Comparison of ENCODE assay signal across 20 cellular contexts in the genomic region with DNA sequence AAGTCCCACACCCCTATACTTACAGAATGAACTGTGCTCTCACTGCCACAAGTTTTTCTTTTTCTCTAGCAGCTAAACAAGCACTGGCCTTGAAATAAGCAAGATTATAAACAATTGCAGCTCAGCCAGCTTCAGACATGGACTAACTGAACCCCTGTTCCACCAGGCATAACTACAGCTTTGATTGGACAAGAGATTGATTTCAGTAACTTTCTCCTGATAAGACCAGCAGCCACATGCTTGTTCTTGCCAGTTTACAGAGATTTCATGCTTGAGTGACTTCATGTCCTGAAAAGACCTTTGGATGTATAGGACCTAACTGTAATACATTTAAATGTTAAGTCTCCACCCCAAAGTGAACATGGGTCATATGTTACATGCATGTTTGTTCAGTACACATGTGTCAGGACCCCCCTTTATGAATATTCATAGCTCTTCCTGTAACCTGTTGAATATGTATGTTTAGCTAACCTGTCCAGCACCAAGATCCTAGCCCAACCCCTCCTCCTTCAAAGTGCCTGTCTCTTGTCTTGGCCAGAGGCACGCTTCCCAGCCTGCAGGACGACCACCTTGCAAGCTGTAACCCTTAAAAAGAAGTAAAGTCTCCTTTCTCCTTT. TPM values are rescaled to one million over a fixed set of nuclear protein-coding genes. Genes with fewer than 3 reads are reported as not detected.
A peak's percentile ranks its signal among the peaks of the same experiment; 100 is the strongest.
DNase-seq lines count a peak whose midpoint lies in the region; ATAC-seq, FAIRE-seq and TF ChIP-seq lines count a peak whose summit lies in the region.
"Had no signal": no experiment of that assay in that cellular context is flagged by ENCODE, and none has a peak within 500 bp of the region (broad histone marks: within the 10 kb centered on the region; RNA-seq: fewer than 3 reads in every experiment).

No MANE protein-coding gene starts in this region.

- 0% methylated on average over 2 of the region's 2 CpGs for WGBS in K562 (ENCODE audit: insufficient coverage, low coverage, missing lambda C conversion rate)
- WGBS in gastroesophageal sphincter (ENCODE audit: low coverage in 1 of 2), 2 donors, result 28% methylated on average over 2 of the region's 2 CpGs; no CpG with 5 or more reads in 1 of the 2 donors

- H3K9ac ChIP-seq in BLaER1, result 0 out of 2 replicates have a peak overlapping the region, but pooled peaks have one; percentile 41
- no peak overlapping the region for H3K9ac ChIP-seq in K562 (ENCODE audit: insufficient read depth in 1 of 2, low read depth in 2 of 2, low read length in 2 of 2)

- peak; percentile 49 for DNase-seq in NCI-H82 (lab: John Stamatoyannopoulos, UW)
- DNase-seq in K562 (ENCODE audit: extremely low read depth in 1 of 4, low spot score in 3 of 4), result no peak
- DNase-seq in middle frontal gyrus (ENCODE audit: extremely low spot score, low spot score), result no peak
- no peak for DNase-seq in UCSD-AML1 (lab: John Stamatoyannopoulos, UW; ENCODE audit: unreplicated experiment)
- DNase-seq in NCI-H1092 (lab: John Stamatoyannopoulos, UW), result no peak
- DNase-seq: AML-193; CD8-positive, alpha-beta T cell; EL; NCI-H1417; NCI-H2029 treated with DMSO at 0.1 percent for 48 hours; NCI-H774; SHP77; T-helper 17 cell had no signal

- H3K4me3 ChIP-seq in BLaER1, result no peak overlapping the region
- H3K4me3 ChIP-seq in HEK293 (ENCODE audit: low read depth, low read length), result no peak overlapping the region
- H3K4me3 ChIP-seq in K562, result no peak overlapping the region
- H3K4me3 ChIP-seq in gastroesophageal sphincter, result no peak overlapping the region
- H3K4me3 ChIP-seq: A549, HAP-1 had no signal

- no peaks in the 10 kb centered on the region for H3K79me2 ChIP-seq in K562 (ENCODE audit: control insufficient read depth, insufficient read depth, low read length)

- in situ Hi-C loops in K562 (cut with MboI), result no loop called here

- no peak for TF ChIP-seq RAD21 in K562 (CRISPR knock-in tag; conservative IDR thresholded peaks at IDR 0.05 in 1 of 2, IDR thresholded peaks at IDR 0.05 in 1 of 2)

- TF ChIP-seq CTCF in HEK293 (tag by site-specific recombination; IDR thresholded peaks at IDR 0.05), result no peak
- no peak for TF ChIP-seq CTCF in K562 (IDR thresholded peaks at IDR 0.05 in 2 of 3, conservative IDR thresholded peaks at IDR 0.05 in 1 of 3; ENCODE audit: insufficient read depth in 2 of 3, low read depth in 1 of 3, low read length in 3 of 3)
- TF ChIP-seq CTCF in gastroesophageal sphincter (IDR thresholded peaks at IDR 0.05), result no peak

- TF ChIP-seq POLR2A in K562 (conservative IDR thresholded peaks at IDR 0.05) (no peak), gastroesophageal sphincter (IDR thresholded peaks at IDR 0.05) (no peak)

- H3K9me1 ChIP-seq in K562 (ENCODE audit: control insufficient read depth, insufficient read depth, low read length), result no peaks in the 10 kb centered on the region

- H3K27ac ChIP-seq in BLaER1 (peak overlapping the region; percentile 66), HEK293 (ENCODE audit: extremely low read depth, low read depth, low read length) (no peak overlapping the region), K562 (ENCODE audit: extremely low read depth, low read depth, low read length) (no peak overlapping the region), gastroesophageal sphincter (no peak overlapping the region)
- H3K27ac ChIP-seq: A549 had no signal

- H4K20me1 ChIP-seq in BLaER1, result no peaks in the 10 kb centered on the region
- H4K20me1 ChIP-seq in K562 (replicated peaks; ENCODE audit: control insufficient read depth, insufficient read depth, low read length), result no peaks in the 10 kb centered on the region

- no TSS peak for BruUV-seq in K562 (replicated peaks; lab: Mats Ljungman, UMichigan)

- CTCF ChIA-PET in HEK293 (lab: Yijun Ruan, JAX) (interaction anchor here (0.6 to 1.3 kb wide), 4 partner anchors 9 to 329 kb away, joined by 3 to 4 read pairs (median 3); no protein-coding TSS in a partner anchor), K562 (lab: Yijun Ruan, JAX; ENCODE audit: low intra/inter-chr PET ratio) (no interaction called here)

- no peak for FAIRE-seq in K562 (lab: Jason Lieb, UNC)
- FAIRE-seq: A549, HTR-8/SVneo, RCC 7860 had no signal

- ATAC-seq in K562 (no peak), gastroesophageal sphincter (no peak)
- ATAC-seq: A549; CD8-positive, alpha-beta T cell; T-helper 17 cell had no signal

- POLR2A ChIA-PET in HEK293 (lab: Yijun Ruan, JAX), result interaction anchor here (1.5 kb wide), 1 partner anchor 16 kb away, joined by 4 read pairs; no protein-coding TSS in a partner anchor
- POLR2A ChIA-PET in K562 (lab: Yijun Ruan, JAX), result no interaction called here

- H3K9me3 ChIP-seq in BLaER1 (peaks cover 33% of the 10 kb centered on the region), HEK293 (ENCODE audit: control insufficient read depth, insufficient read depth, low read depth, low read length) (no peaks in the 10 kb centered on the region), K562 (replicated peaks; ENCODE audit: control insufficient read depth, insufficient read depth, low read depth, low read length) (no peaks in the 10 kb centered on the region), gastroesophageal sphincter (no peaks in the 10 kb centered on the region)
- H3K9me3 ChIP-seq: A549, HAP-1 had no signal

- H3K4me1 ChIP-seq in BLaER1 (peaks cover 18% of the 10 kb centered on the region), HEK293 (ENCODE audit: control insufficient read depth, insufficient read depth, low read length) (no peaks in the 10 kb centered on the region; the same call in 1 of the 2 replicates), K562 (replicated peaks in 1 of 2; ENCODE audit: control insufficient read depth in 2 of 2, insufficient read depth in 2 of 2, low read length in 2 of 2) (0 out of 5 replicates have a peak, but pooled peaks cover 0 to 3% of the 10 kb centered on the region in 2 experiments), gastroesophageal sphincter (no peaks in the 10 kb centered on the region)
- H3K4me1 ChIP-seq: A549, HAP-1 had no signal

- peaks cover 36% of the 10 kb centered on the region for H3K27me3 ChIP-seq in BLaER1
- H3K27me3 ChIP-seq in K562 (ENCODE audit: control insufficient read depth in 2 of 2, insufficient read depth in 2 of 2, low read length in 2 of 2), result no peaks in the 10 kb centered on the region
- H3K27me3 ChIP-seq in gastroesophageal sphincter, result no peaks in the 10 kb centered on the region

- H3K4me2 ChIP-seq in BLaER1 (peak overlapping the region; percentile 61), K562 (ENCODE audit: insufficient read depth, low read length) (no peak overlapping the region)
- H3K4me2 ChIP-seq: A549 had no signal

- no peak for TF ChIP-seq EP300 in K562 (IDR thresholded peaks at IDR 0.05; ENCODE audit: low read length)
- no peak for TF ChIP-seq EP300 in gastroesophageal sphincter (IDR thresholded peaks at IDR 0.05)

- intact Hi-C loops in K562 (cut with micrococcal nuclease), result no loop called here

- no peak overlapping the region for H2AFZ ChIP-seq in K562 (ENCODE audit: low read depth, low read length)

- H3K36me3 ChIP-seq in BLaER1, result no peaks in the 10 kb centered on the region
- H3K36me3 ChIP-seq in HEK293 (ENCODE audit: control insufficient read depth in 2 of 2, insufficient read depth in 1 of 2, low read length in 2 of 2), result no peaks in the 10 kb centered on the region
- no peaks in the 10 kb centered on the region for H3K36me3 ChIP-seq in K562 (ENCODE audit: control insufficient read depth, insufficient read depth, low read length)
- no peaks in the 10 kb centered on the region for H3K36me3 ChIP-seq in gastroesophageal sphincter
- H3K36me3 ChIP-seq: HAP-1 had no signal

RNA-seq across cellular contexts. Expression of a gene that starts 27.9 kb away (rescaled TPM):
- total RNA-seq in K562 (2011; cell fraction: chromatin; rRNA removed; ENCODE audit: low replicate concordance), result 32.0 and 37.4 TPM in 2 replicates
- 18.6 and 21.2 TPM in 2 replicates for total RNA-seq in K562 (2011; cell fraction: nucleolus; rRNA removed)
- 29.5 and 33.1 TPM in 2 replicates for total RNA-seq in K562 (2011; cell fraction: nucleoplasm; rRNA removed)
- 7.8 and 10.0 TPM in 2 replicates for total RNA-seq in K562 (2014; rRNA removed)
- 8.7 and 9.1 TPM in 2 replicates for total RNA-seq in K562 (2014; rRNA removed; fragmentation: Illumina TruSeq; extraction: Trizol)
- 12.3 and 12.5 TPM in 2 replicates for total RNA-seq in K562 (2015; rRNA removed; fragmentation: Illumina TruSeq; extraction: Trizol)
- total RNA-seq in K562 (2021), result 16.9 and 19.1 TPM in 2 replicates
- polyA plus RNA-seq in K562 (2011; rRNA removed), result 15.3 and 16.9 TPM in 2 replicates
- polyA plus RNA-seq in K562 (2011; cell fraction: cytosol; rRNA removed), result 14.6 and 17.9 TPM in 2 replicates
- 25.4 and 33.4 TPM in 2 replicates for polyA plus RNA-seq in K562 (2011; cell fraction: nucleus; rRNA removed)
- polyA plus RNA-seq in K562 (2012), result 12.2 and 20.2 TPM in 2 replicates
- polyA plus RNA-seq in K562 (2014; fragmentation: Illumina TruSeq; extraction: Trizol), result 15.0 and 17.4 TPM in 2 replicates
- 1 to 10 TPM; 2.1 to 3.1 TPM for polyA plus RNA-seq in K562 (2014; fragmentation: Nextera tagmentation; extraction: Ambion mirVana)
- polyA plus RNA-seq in K562 (2014; rRNA removed), result 12.0 and 13.6 TPM in 2 replicates
- 22.3 and 27.7 TPM in 2 replicates for polyA minus RNA-seq in K562 (2011; rRNA and poly(A)+ RNA removed)
- 11.3 and 14.6 TPM in 2 replicates for polyA minus RNA-seq in K562 (2011; cell fraction: cytosol; rRNA and poly(A)+ RNA removed)
- polyA minus RNA-seq in K562 (2011; cell fraction: nucleus; rRNA and poly(A)+ RNA removed), result 9.7 and 13.0 TPM in 2 replicates
- total RNA-seq in gastroesophageal sphincter, result 10 to 100 TPM; 13.6 to 20.1 (median 16.2) TPM

RNA-seq across cellular contexts. Expression of a gene that starts 39.3 kb away (rescaled TPM):
- not detected in 2 replicates for total RNA-seq in K562 (2011; cell fraction: chromatin; rRNA removed; ENCODE audit: low replicate concordance)
- not detected in 2 replicates for total RNA-seq in K562 (2011; cell fraction: nucleolus; rRNA removed)
- not detected in 2 replicates for total RNA-seq in K562 (2011; cell fraction: nucleoplasm; rRNA removed)
- total RNA-seq in K562 (2014; rRNA removed), result not detected in 2 replicates
- total RNA-seq in K562 (2014; rRNA removed; fragmentation: Illumina TruSeq; extraction: Trizol), result not detected in 2 replicates
- total RNA-seq in K562 (2015; rRNA removed; fragmentation: Illumina TruSeq; extraction: Trizol), result not detected in 2 replicates
- total RNA-seq in K562 (2021), result not detected in 2 replicates
- polyA plus RNA-seq in K562 (2011; rRNA removed), result not detected in 2 replicates
- polyA plus RNA-seq in K562 (2011; cell fraction: cytosol; rRNA removed), result not detected in 2 replicates
- polyA plus RNA-seq in K562 (2011; cell fraction: nucleus; rRNA removed), result not detected in 2 replicates
- not detected in 2 replicates for polyA plus RNA-seq in K562 (2012)
- polyA plus RNA-seq in K562 (2014; fragmentation: Illumina TruSeq; extraction: Trizol), result not detected in 2 replicates
- not detected for polyA plus RNA-seq in K562 (2014; fragmentation: Nextera tagmentation; extraction: Ambion mirVana)
- polyA plus RNA-seq in K562 (2014; rRNA removed), result 0.03 TPM in 1 of 2 replicates, not detected in the other
- not detected in 2 replicates for polyA minus RNA-seq in K562 (2011; rRNA and poly(A)+ RNA removed)
- not detected in 2 replicates for polyA minus RNA-seq in K562 (2011; cell fraction: cytosol; rRNA and poly(A)+ RNA removed)
- not detected in 2 replicates for polyA minus RNA-seq in K562 (2011; cell fraction: nucleus; rRNA and poly(A)+ RNA removed)
- total RNA-seq in gastroesophageal sphincter, result not detected
- total RNA-seq: CD8-positive, alpha-beta T cell; T-helper 17 cell had no signal
- polyA plus RNA-seq: A549 had no signal

RNA-seq across cellular contexts. Expression of a gene that starts 40.3 kb away (rescaled TPM):
- total RNA-seq in K562 (2011; cell fraction: chromatin; rRNA removed; ENCODE audit: low replicate concordance), result not detected in 2 replicates
- total RNA-seq in K562 (2011; cell fraction: nucleolus; rRNA removed), result not detected in 2 replicates
- total RNA-seq in K562 (2011; cell fraction: nucleoplasm; rRNA removed), result not detected in 2 replicates
- total RNA-seq in K562 (2014; rRNA removed), result not detected in 2 replicates
- not detected in 2 replicates for total RNA-seq in K562 (2014; rRNA removed; fragmentation: Illumina TruSeq; extraction: Trizol)
- total RNA-seq in K562 (2015; rRNA removed; fragmentation: Illumina TruSeq; extraction: Trizol), result not detected in 2 replicates
- total RNA-seq in K562 (2021), result not detected in 2 replicates
- polyA plus RNA-seq in K562 (2011; rRNA removed), result not detected in 2 replicates
- not detected in 2 replicates for polyA plus RNA-seq in K562 (2011; cell fraction: cytosol; rRNA removed)
- polyA plus RNA-seq in K562 (2011; cell fraction: nucleus; rRNA removed), result not detected in 2 replicates
- polyA plus RNA-seq in K562 (2012), result not detected in 2 replicates
- not detected in 2 replicates for polyA plus RNA-seq in K562 (2014; fragmentation: Illumina TruSeq; extraction: Trizol)
- not detected for polyA plus RNA-seq in K562 (2014; fragmentation: Nextera tagmentation; extraction: Ambion mirVana)
- not detected in 2 replicates for polyA plus RNA-seq in K562 (2014; rRNA removed)
- polyA minus RNA-seq in K562 (2011; rRNA and poly(A)+ RNA removed), result not detected in 2 replicates
- polyA minus RNA-seq in K562 (2011; cell fraction: cytosol; rRNA and poly(A)+ RNA removed), result not detected in 2 replicates
- polyA minus RNA-seq in K562 (2011; cell fraction: nucleus; rRNA and poly(A)+ RNA removed), result not detected in 2 replicates
- total RNA-seq in gastroesophageal sphincter, result not detected
- total RNA-seq: CD8-positive, alpha-beta T cell; T-helper 17 cell had no signal
- polyA plus RNA-seq: A549 had no signal

RNA-seq across cellular contexts. Expression of a gene that starts 49.4 kb away (rescaled TPM):
- total RNA-seq in K562 (2011; cell fraction: chromatin; rRNA removed; ENCODE audit: low replicate concordance), result 3.0 and 4.1 TPM in 2 replicates
- 2.5 and 2.8 TPM in 2 replicates for total RNA-seq in K562 (2011; cell fraction: nucleolus; rRNA removed)
- total RNA-seq in K562 (2011; cell fraction: nucleoplasm; rRNA removed), result 2.9 and 3.5 TPM in 2 replicates
- total RNA-seq in K562 (2014; rRNA removed) (2.0 and 2.9 TPM in 2 replicates), K562 (2014; rRNA removed; fragmentation: Illumina TruSeq; extraction: Trizol) (1.5 and 1.8 TPM in 2 replicates), K562 (2015; rRNA removed; fragmentation: Illumina TruSeq; extraction: Trizol) (2.6 and 2.7 TPM in 2 replicates), K562 (2021) (3.3 and 3.5 TPM in 2 replicates), gastroesophageal sphincter (1 to 10 TPM; 1.5 to 3.8 (median 2.0) TPM)
- polyA plus RNA-seq in K562 (2011; rRNA removed) (0.98 and 1.2 TPM in 2 replicates), K562 (2014; fragmentation: Illumina TruSeq; extraction: Trizol) (2.1 and 2.4 TPM in 2 replicates), K562 (2014; fragmentation: Nextera tagmentation; extraction: Ambion mirVana) (under 1 TPM; 0.32 to 0.34 TPM), K562 (2014; rRNA removed) (1.3 and 1.9 TPM in 2 replicates)
- polyA plus RNA-seq in K562 (2011; cell fraction: cytosol; rRNA removed), result 1.0 and 1.2 TPM in 2 replicates
- 2.0 and 3.1 TPM in 2 replicates for polyA plus RNA-seq in K562 (2011; cell fraction: nucleus; rRNA removed)
- polyA plus RNA-seq in K562 (2012), result 2.7 and 3.3 TPM in 2 replicates
- polyA minus RNA-seq in K562 (2011; rRNA and poly(A)+ RNA removed), result 1.4 TPM in 2 replicates
- 1.5 and 1.6 TPM in 2 replicates for polyA minus RNA-seq in K562 (2011; cell fraction: cytosol; rRNA and poly(A)+ RNA removed)
- 0.94 and 1.7 TPM in 2 replicates for polyA minus RNA-seq in K562 (2011; cell fraction: nucleus; rRNA and poly(A)+ RNA removed)
